In genomic region chr21:25639922-25640670, GRCh38 we compare ENCODE assay signal across 8 cellular contexts. TPM values are rescaled to one million over a fixed set of nuclear protein-coding genes. Genes with fewer than 3 reads are reported as not detected.
DNase-seq lines count a peak whose midpoint lies in the region; ATAC-seq and TF ChIP-seq lines count a peak whose summit lies in the region.

No MANE protein-coding gene starts in this region.

- peaks cover 18% of the 10 kb centered on the region for H3K4me1 Mint-ChIP-seq in T-helper 2 cell treated with Interferon-gamma antibody and Interleukin-4, amounts not matched to agents 5 μg/mL and 100 μg/mL, for 36 hours (ENCODE audit: low read depth)
- H3K4me1 Mint-ChIP-seq in endothelial cell (ENCODE audit: unreplicated experiment) = peaks cover 10% of the 10 kb centered on the region
- peaks cover 18% of the 10 kb centered on the region for H3K4me1 Mint-ChIP-seq in type B pancreatic cell (ENCODE audit: unreplicated experiment)

- H3K36me3 Mint-ChIP-seq in T-helper 2 cell treated with Interferon-gamma antibody and Interleukin-4, amounts not matched to agents 5 μg/mL and 100 μg/mL, for 36 hours (ENCODE audit: low read depth) = no peaks in the 10 kb centered on the region
- H3K36me3 Mint-ChIP-seq in endothelial cell (ENCODE audit: low read depth, unreplicated experiment) (no peaks in the 10 kb centered on the region), type B pancreatic cell (no peaks in the 10 kb centered on the region)

- H3K4me1 ChIP-seq in mucosa of descending colon (ENCODE audit: low read depth) = no peaks in the 10 kb centered on the region

- no peak for TF ChIP-seq CTCF in endothelial cell (IDR thresholded peaks at IDR 0.05; ENCODE audit: unreplicated experiment)
- TF ChIP-seq CTCF in mucosa of descending colon (IDR thresholded peaks at IDR 0.05) = no peak
- peak; percentile 23 for TF ChIP-seq CTCF in type B pancreatic cell (conservative IDR thresholded peaks at IDR 0.05)

- peak; percentile 3 for DNase-seq in stimulated activated CD4-positive, alpha-beta T cell treated with anti-CD3 and anti-CD28 coated beads, Interleukin-4, amount 100 ng/mL, for 24 hours
- DNase-seq in stimulated activated CD4-positive, alpha-beta T cell treated with anti-CD3 and anti-CD28 coated beads, Interleukin-2, amount 100 ng/mL, for 48 hours = no peak
- peak; percentile 29 for DNase-seq in T-helper 2 cell treated with Interferon-gamma antibody and Interleukin-4, amounts not matched to agents 5 μg/mL and 100 μg/mL, for 36 hours (ENCODE audit: low spot score)
- DNase-seq in endothelial cell (ENCODE audit: low spot score) (peak; percentile 39), mucosa of descending colon (peak; percentile 10 to 56 (median 24)), type B pancreatic cell (ENCODE audit: extremely low spot score, unreplicated experiment) (no peak), activated gamma-delta T cell (lab: John Stamatoyannopoulos, UW) (no peak)

- H3K9me3 Mint-ChIP-seq in T-helper 2 cell treated with Interferon-gamma antibody and Interleukin-4, amounts not matched to agents 5 μg/mL and 100 μg/mL, for 36 hours = no peaks in the 10 kb centered on the region
- H3K9me3 Mint-ChIP-seq in endothelial cell (ENCODE audit: unreplicated experiment) (no peaks in the 10 kb centered on the region), type B pancreatic cell (no peaks in the 10 kb centered on the region)

- peak; percentile 34 for ATAC-seq in HG03103 (IDR thresholded peaks at IDR 0.05; ENCODE audit: low read depth, unreplicated experiment)
- peak; percentile 36 for ATAC-seq in mucosa of descending colon

- intact Hi-C loops in mucosa of descending colon (cut with DNase I, micrococcal nuclease) = no loop called here

- H3K27me3 Mint-ChIP-seq in T-helper 2 cell treated with Interferon-gamma antibody and Interleukin-4, amounts not matched to agents 5 μg/mL and 100 μg/mL, for 36 hours (ENCODE audit: low read depth) = peaks cover 41% of the 10 kb centered on the region
- H3K27me3 Mint-ChIP-seq in endothelial cell (ENCODE audit: unreplicated experiment) (peaks cover 8% of the 10 kb centered on the region), type B pancreatic cell (peaks cover 61% of the 10 kb centered on the region)

- H3K4me3 Mint-ChIP-seq in T-helper 2 cell treated with Interferon-gamma antibody and Interleukin-4, amounts not matched to agents 5 μg/mL and 100 μg/mL, for 36 hours = peak overlapping the region; percentile 79
- H3K4me3 Mint-ChIP-seq in endothelial cell (ENCODE audit: unreplicated experiment) (peak overlapping the region; percentile 75), type B pancreatic cell (peak overlapping the region; percentile 83)

- H3K4me3 ChIP-seq in mucosa of descending colon = peak overlapping the region; percentile 17

- H3K36me3 ChIP-seq in mucosa of descending colon (ENCODE audit: low read depth) = no peaks in the 10 kb centered on the region

- no peak overlapping the region for H3K27ac Mint-ChIP-seq in T-helper 2 cell treated with Interferon-gamma antibody and Interleukin-4, amounts not matched to agents 5 μg/mL and 100 μg/mL, for 36 hours
- H3K27ac Mint-ChIP-seq in endothelial cell (ENCODE audit: unreplicated experiment) (no peak overlapping the region), type B pancreatic cell (no peak overlapping the region)

- H3K9me3 ChIP-seq in mucosa of descending colon = no peaks in the 10 kb centered on the region

RNA-seq across cellular contexts. Expression of gene JAM2, which starts 1.0 kb away (rescaled TPM):
- total RNA-seq in endothelial cell (ENCODE audit: unreplicated experiment) = 0.77 TPM
- 10 to 100 TPM in 1 of 3 donors, 1 to 10 TPM in 2; 6.5 to 23.0 (median 8.3) TPM for total RNA-seq in mucosa of descending colon
- total RNA-seq in type B pancreatic cell (ENCODE audit: low replicate concordance) = 0.07 and 10.0 TPM in 2 replicates

RNA-seq across cellular contexts. Expression of gene MRPL39, which starts 32.8 kb away (rescaled TPM):
- total RNA-seq in endothelial cell (ENCODE audit: unreplicated experiment) (25.0 TPM), mucosa of descending colon (10 to 100 TPM; 21.6 to 27.9 (median 22.1) TPM), type B pancreatic cell (ENCODE audit: low replicate concordance) (34.3 and 36.3 TPM in 2 replicates)

Comparison
In these comparisons a context has a peak if more than half of its experiments do, and no peak if none do; other contexts are left out.
1. DNase-seq: peak in stimulated activated CD4-positive, alpha-beta T cell treated with anti-CD3 and anti-CD28 coated beads, Interleukin-4, amount 100 ng/mL, for 24 hours (single experiment), T-helper 2 cell treated with Interferon-gamma antibody and Interleukin-4, amounts not matched to agents 5 μg/mL and 100 μg/mL, for 36 hours (single experiment), endothelial cell (single experiment) and mucosa of descending colon (3 of 3); none in stimulated activated CD4-positive, alpha-beta T cell treated with anti-CD3 and anti-CD28 coated beads, Interleukin-2, amount 100 ng/mL, for 48 hours (0 of 2), type B pancreatic cell (single experiment) and activated gamma-delta T cell (single experiment).
2. Peak in every context shown above with its lines, with median percentiles within 50 percentile points of each other: H3K4me3 Mint-ChIP-seq.